Comparison of ENCODE assay signal across 8 cellular contexts in the genomic region with DNA sequence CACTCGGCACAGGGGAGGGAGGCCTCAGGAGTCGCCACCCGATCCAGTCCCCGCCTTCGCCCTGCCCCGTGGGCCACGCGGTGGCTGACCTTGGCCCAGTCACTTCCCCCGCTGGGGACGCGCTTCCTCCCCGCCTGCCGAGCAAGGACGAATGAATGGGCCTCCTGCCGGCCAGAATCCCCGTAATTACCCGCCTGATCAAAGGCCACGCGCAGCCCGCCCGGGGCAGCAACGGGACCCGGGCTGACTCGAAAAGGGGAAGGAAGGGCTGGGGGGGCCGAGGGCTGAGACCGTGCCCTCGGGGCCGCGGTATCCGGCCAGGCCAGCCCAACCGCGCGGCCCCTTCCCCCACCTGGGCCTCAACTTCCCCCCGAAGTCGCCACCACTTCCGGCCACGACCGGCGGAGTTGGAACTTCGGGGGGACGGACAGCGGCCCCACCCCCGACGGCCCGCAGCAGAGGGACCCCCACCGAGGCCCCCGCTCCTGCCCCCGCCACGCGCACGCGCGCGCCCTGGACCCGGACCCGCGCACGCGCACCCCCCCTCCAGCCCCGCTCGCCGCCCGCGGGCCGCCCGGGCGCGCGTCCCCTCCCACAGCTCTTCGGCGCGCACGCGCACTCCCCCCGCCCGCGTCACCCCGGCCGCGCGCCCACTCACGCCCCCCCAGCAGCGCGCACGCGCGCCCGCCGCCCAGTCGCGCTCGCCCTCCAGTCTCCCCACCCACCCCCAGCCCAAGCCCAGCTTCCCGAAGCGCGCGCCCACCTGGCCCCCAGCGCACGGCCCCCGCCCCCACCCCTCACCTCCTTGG. TPM values are rescaled to one million over a fixed set of nuclear protein-coding genes. Genes with fewer than 3 reads are reported as not detected.
DNase-seq lines count a peak whose midpoint lies in the region; ATAC-seq and TF ChIP-seq lines count a peak whose summit lies in the region.

No MANE protein-coding gene starts in this region.

- peak; percentile 10 to 12 for ATAC-seq in CD4-positive, CD25-positive, alpha-beta regulatory T cell (ENCODE audit: low read depth in 2 of 2)
- ATAC-seq in GM19397 (IDR thresholded peaks at IDR 0.05; ENCODE audit: unreplicated experiment): peak; percentile 37

- CTCF ChIA-PET in RWPE1 (lab: Yijun Ruan, JAX): no interaction called here

- POLR2A ChIA-PET in RWPE1 (lab: Yijun Ruan, JAX; ENCODE audit: low non-redundant PET): no interaction called here

- peaks cover 20% of the 10 kb centered on the region for H3K4me1 ChIP-seq in CD4-positive, CD25-positive, alpha-beta regulatory T cell (ENCODE audit: control insufficient read depth, insufficient read depth, low read length, poor library complexity, severe bottlenecking)

- H3K4me1 Mint-ChIP-seq in CD4-positive, CD25-positive, alpha-beta regulatory T cell: peaks cover 10 to 53% (median 19%) of the 10 kb centered on the region in 4 donors

- DNase-seq in CD4-positive, CD25-positive, alpha-beta regulatory T cell: peak; percentile 73 to 80 (median 75)
- DNase-seq in HT-29 (ENCODE audit: low spot score) (peak; percentile 93), RWPE1 (ENCODE audit: low spot score) (peak; percentile 80), activated gamma-delta T cell treated with Interleukin-2 at 50 U/mL for 16 hours (peak; percentile 75), foreskin melanocyte (peak; percentile 84), occipital lobe (lab: John Stamatoyannopoulos, UW) (peak; percentile 45)

- H3K36me3 ChIP-seq in CD4-positive, CD25-positive, alpha-beta regulatory T cell (ENCODE audit: control insufficient read depth, insufficient read depth, low read length): peaks cover 2% of the 10 kb centered on the region

- peak overlapping the region; percentile 69 to 94 (median 87) for H3K27ac Mint-ChIP-seq in CD4-positive, CD25-positive, alpha-beta regulatory T cell

- H3K4me3 Mint-ChIP-seq in CD4-positive, CD25-positive, alpha-beta regulatory T cell: peak overlapping the region; percentile 86 to 99 (median 94)

- peak overlapping the region; percentile 97 for H3K27ac ChIP-seq in CD4-positive, CD25-positive, alpha-beta regulatory T cell (ENCODE audit: insufficient read depth, low read length, poor library complexity, severe bottlenecking)
- H3K27ac ChIP-seq in RWPE1 (peak overlapping the region; percentile 89), temporal lobe (ENCODE audit: low read depth, low read length) (peak overlapping the region; percentile 17)

- H3K9me3 ChIP-seq in CD4-positive, CD25-positive, alpha-beta regulatory T cell (ENCODE audit: control insufficient read depth in 2 of 2, low read length in 2 of 2): no peaks in the 10 kb centered on the region

- no peak overlapping the region for H3K4me3 ChIP-seq in CD4-positive, CD25-positive, alpha-beta regulatory T cell (ENCODE audit: low read depth, low read length)

- H3K27me3 Mint-ChIP-seq in CD4-positive, CD25-positive, alpha-beta regulatory T cell: peaks cover 5% of the 10 kb centered on the region

- H3K9me3 Mint-ChIP-seq in CD4-positive, CD25-positive, alpha-beta regulatory T cell: no peaks in the 10 kb centered on the region

- no peak for TF ChIP-seq CTCF in RWPE1 (conservative IDR thresholded peaks at IDR 0.05; ENCODE audit: low read depth)

- H3K27me3 ChIP-seq in CD4-positive, CD25-positive, alpha-beta regulatory T cell (ENCODE audit: control insufficient read depth, insufficient read depth, low read length): no peaks in the 10 kb centered on the region

- H3K36me3 Mint-ChIP-seq in CD4-positive, CD25-positive, alpha-beta regulatory T cell: no peaks in the 10 kb centered on the region

RNA-seq across cellular contexts. Expression of a gene that starts 0.5 kb away (rescaled TPM):
- total RNA-seq in CD4-positive, CD25-positive, alpha-beta regulatory T cell: 21.4 TPM
- polyA plus RNA-seq in CD4-positive, CD25-positive, alpha-beta regulatory T cell: 1 to 10 TPM in 3 of 4 donors, under 1 TPM in 1; 0.73 to 1.8 (median 1.4) TPM
- 186 and 208 TPM in 2 replicates for total RNA-seq in HT-29 (2014; rRNA removed; shearing (Covaris generic))
- total RNA-seq in occipital lobe: 14.3 TPM
- 10.1 TPM for total RNA-seq in temporal lobe

RNA-seq across cellular contexts. Expression of a gene that starts 20.5 kb away (rescaled TPM):
- total RNA-seq in CD4-positive, CD25-positive, alpha-beta regulatory T cell: 23.5 TPM
- polyA plus RNA-seq in CD4-positive, CD25-positive, alpha-beta regulatory T cell: 10 to 100 TPM; 10.8 to 16.0 (median 13.4) TPM
- 73.7 and 112 TPM in 2 replicates for total RNA-seq in HT-29 (2014; rRNA removed; shearing (Covaris generic))
- total RNA-seq in occipital lobe (11.1 TPM), temporal lobe (14.3 TPM)

RNA-seq across cellular contexts. Expression of a gene that starts 55.2 kb away (rescaled TPM):
- total RNA-seq in CD4-positive, CD25-positive, alpha-beta regulatory T cell: not detected
- not detected for polyA plus RNA-seq in CD4-positive, CD25-positive, alpha-beta regulatory T cell
- not detected in 2 replicates for total RNA-seq in HT-29 (2014; rRNA removed; shearing (Covaris generic))
- total RNA-seq in occipital lobe (not detected), temporal lobe (0.25 TPM)

Comparison
In these comparisons a context has a peak if more than half of its experiments do, and no peak if none do; other contexts are left out.
1. H3K27ac ChIP-seq: peak in every context shown above with its lines; median percentile 97 in CD4-positive, CD25-positive, alpha-beta regulatory T cell; 89 in RWPE1; 17 in temporal lobe.